In the genomic region with DNA sequence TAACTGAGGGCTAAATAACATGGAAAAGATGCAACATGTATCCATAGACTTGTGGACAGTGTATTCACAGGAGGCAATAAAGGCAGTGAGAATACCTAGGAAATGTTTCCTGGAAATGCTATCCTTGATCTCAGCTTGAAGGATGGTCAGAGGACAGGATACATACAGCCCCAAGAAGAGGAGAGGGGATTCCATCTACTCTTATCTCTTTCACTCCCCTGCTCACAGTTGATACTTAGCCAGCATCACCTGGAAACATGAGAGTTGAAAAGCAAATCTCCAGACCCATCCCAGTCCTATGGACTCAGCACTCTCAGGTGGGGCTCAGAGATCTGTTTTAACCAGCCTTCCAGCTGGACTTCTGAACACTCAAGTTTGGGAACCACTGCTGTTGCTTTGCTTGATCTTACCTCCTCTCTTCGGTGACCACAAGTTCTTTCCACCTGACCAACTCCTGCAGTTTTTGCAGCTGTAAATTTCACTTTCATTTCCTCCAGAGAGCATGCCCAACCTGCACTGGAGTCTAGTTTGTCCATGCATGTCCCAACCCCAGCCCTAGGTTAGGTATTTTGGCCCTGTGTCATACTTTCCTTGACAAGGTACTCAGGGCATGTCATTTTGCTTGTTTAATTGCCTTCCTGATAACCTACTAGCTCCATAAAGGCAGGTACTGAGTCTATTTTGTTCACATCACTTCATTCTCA, we compare ENCODE assay signal across 9 cellular contexts. TPM values are rescaled to one million over a fixed set of nuclear protein-coding genes. Genes with fewer than 3 reads are reported as not detected.
A peak's percentile ranks its signal among the peaks of the same experiment; 100 is the strongest.
DNase-seq lines count a peak whose midpoint lies in the region; ATAC-seq and TF ChIP-seq lines count a peak whose summit lies in the region.
"Had no signal": no experiment of that assay in that cellular context is flagged by ENCODE, and none has a peak within 500 bp of the region (broad histone marks: within the 10 kb centered on the region; RNA-seq: fewer than 3 reads in every experiment).

No MANE protein-coding gene starts in this region.

- TF ChIP-seq CTCF in GM12865 (IDR thresholded peaks at IDR 0.05; ENCODE audit: insufficient read depth, low read depth, low read length, missing control alignments) (no peak), left ventricle myocardium inferior (IDR thresholded peaks at IDR 0.05; ENCODE audit: borderline replicate concordance) (no peak)

- H3K27me3 ChIP-seq in left ventricle myocardium inferior (ENCODE audit: low read depth), result no peaks in the 10 kb centered on the region

- no peaks in the 10 kb centered on the region for H3K36me3 ChIP-seq in left ventricle myocardium inferior

- DNase-seq in GM12865 (ENCODE audit: low read depth), result peak; percentile 90
- no peak for DNase-seq in iPS-NIHi7 (ENCODE audit: extremely low spot score)
- no peak for DNase-seq in globus pallidus (ENCODE audit: low spot score)
- no peak for DNase-seq in AG08395 (ENCODE audit: low spot score)
- DNase-seq in left ventricle myocardium inferior, result no peak

- peak; percentile 87 for ATAC-seq in GM21367 (IDR thresholded peaks at IDR 0.05; ENCODE audit: unreplicated experiment)
- ATAC-seq in HG03558 (IDR thresholded peaks at IDR 0.05; ENCODE audit: extremely low read depth, unreplicated experiment), result peak; percentile 84
- peak; percentile 70 for ATAC-seq in esophagus mucosa

- H3K27ac ChIP-seq in left ventricle myocardium inferior (replicated peaks), result no peak overlapping the region

- H3K4me1 ChIP-seq in left ventricle myocardium inferior, result peaks cover 89% of the 10 kb centered on the region

- intact Hi-C loops in left ventricle myocardium inferior (cut with micrococcal nuclease), result no loop called here

- H3K4me3 ChIP-seq in GM12865 (ENCODE audit: low read depth, low read length), result peak overlapping the region; percentile 10; the same call in 1 of the 2 replicates
- H3K4me3 ChIP-seq in left ventricle myocardium inferior, result no peak overlapping the region
- H3K4me3 ChIP-seq: skin epidermis had no signal

- H3K9me3 ChIP-seq in left ventricle myocardium inferior (replicated peaks), result no peaks in the 10 kb centered on the region

RNA-seq across cellular contexts. Expression of gene RELL1, which starts 10.4 kb away (rescaled TPM):
- total RNA-seq in esophagus mucosa (18.7 TPM), left ventricle myocardium inferior (22.2 TPM)
